ENCODE assay signal across 8 cellular contexts in genomic region chr20:63434599-63435378, GRCh38. TPM values are rescaled to one million over a fixed set of nuclear protein-coding genes. Genes with fewer than 3 reads are reported as not detected.
DNase-seq lines count a peak whose midpoint lies in the region; ATAC-seq and TF ChIP-seq lines count a peak whose summit lies in the region.

No MANE protein-coding gene starts in this region.

- H3K36me3 ChIP-seq in ACC112 (ENCODE audit: insufficient read depth, low read length): no peaks in the 10 kb centered on the region
- no peaks in the 10 kb centered on the region for H3K36me3 ChIP-seq in right lobe of liver

- H2AFZ ChIP-seq in ACC112 (ENCODE audit: low read length, unreplicated experiment): peak overlapping the region; percentile 55

- peak; percentile 70 for TF ChIP-seq CTCF in choroid plexus epithelial cell (conservative IDR thresholded peaks at IDR 0.05; ENCODE audit: low read depth, low read length)
- TF ChIP-seq CTCF in right lobe of liver (IDR thresholded peaks at IDR 0.05): peak; percentile 50 to 61 (median 61)

- H3K27me3 ChIP-seq in ACC112 (ENCODE audit: insufficient read depth, low read length): peaks cover 12% of the 10 kb centered on the region; the same call in 1 of the 2 replicates
- no peaks in the 10 kb centered on the region for H3K27me3 ChIP-seq in right lobe of liver

- H3K79me2 ChIP-seq in ACC112 (ENCODE audit: control insufficient read depth, insufficient read depth, low read length, unreplicated experiment): no peaks in the 10 kb centered on the region

- H3K4me1 ChIP-seq in ACC112 (ENCODE audit: control insufficient read depth, insufficient read depth, low read length, unreplicated experiment) (peaks cover 4% of the 10 kb centered on the region), right lobe of liver (no peaks in the 10 kb centered on the region)

- 28% methylated on average over 21 of the region's 33 CpGs for WGBS in right lobe of liver (ENCODE audit: insufficient coverage, low coverage, low lambda C conversion rate, missing lambda C conversion rate)

- TF ChIP-seq POLR2A in right lobe of liver (IDR thresholded peaks at IDR 0.05): no peak

- H3K9me3 ChIP-seq in right lobe of liver: no peaks in the 10 kb centered on the region

- DNase-seq in NCI-H345 (lab: John Stamatoyannopoulos, UW) (peak; percentile 71), choroid plexus epithelial cell (ENCODE audit: low read depth) (peak; percentile 55), right lobe of liver (no peak)
- DNase-seq in activated CD4-positive, alpha-beta T cell treated with anti-CD3 and anti-CD28 coated beads for 48 hours: peak; percentile 90
- peak; percentile 49 for DNase-seq in stimulated activated CD8-positive, alpha-beta memory T cell treated with anti-CD3 and anti-CD28 coated beads, Interleukin-12 subunit alpha, Interleukin-12 subunit beta, amount 100 ng/mL, for 4 hours (ENCODE audit: low read depth)

- ATAC-seq in GM18498 (IDR thresholded peaks at IDR 0.05; ENCODE audit: unreplicated experiment) (peak; percentile 45), right lobe of liver (peak in 3 of 4 donors; percentile 42 to 50 (median 42)), HG02798 (IDR thresholded peaks at IDR 0.05; ENCODE audit: poor library complexity, unreplicated experiment) (no peak)

- H3K4me3 ChIP-seq in ACC112 (ENCODE audit: low read depth, low read length) (peak overlapping the region; percentile 59), choroid plexus epithelial cell (ENCODE audit: low read depth, low read length) (no peak overlapping the region), right lobe of liver (no peak overlapping the region)

- H3K27ac ChIP-seq in ACC112 (ENCODE audit: low read depth, low read length) (no peak overlapping the region), right lobe of liver (no peak overlapping the region)

- intact Hi-C loops in right lobe of liver (cut with DNase I): no loop called here

RNA-seq across cellular contexts. Expression of gene KCNQ2, which starts 37.7 kb away (rescaled TPM):
- not detected for total RNA-seq in right lobe of liver

Comparison
In these comparisons a context has a peak if more than half of its experiments do, and no peak if none do; other contexts are left out.
1. DNase-seq: peak in NCI-H345 (single experiment), activated CD4-positive, alpha-beta T cell treated with anti-CD3 and anti-CD28 coated beads for 48 hours (single experiment), choroid plexus epithelial cell (single experiment) and stimulated activated CD8-positive, alpha-beta memory T cell treated with anti-CD3 and anti-CD28 coated beads, Interleukin-12 subunit alpha, Interleukin-12 subunit beta, amount 100 ng/mL, for 4 hours (single experiment); none in right lobe of liver (0 of 3).